In the genomic region with DNA sequence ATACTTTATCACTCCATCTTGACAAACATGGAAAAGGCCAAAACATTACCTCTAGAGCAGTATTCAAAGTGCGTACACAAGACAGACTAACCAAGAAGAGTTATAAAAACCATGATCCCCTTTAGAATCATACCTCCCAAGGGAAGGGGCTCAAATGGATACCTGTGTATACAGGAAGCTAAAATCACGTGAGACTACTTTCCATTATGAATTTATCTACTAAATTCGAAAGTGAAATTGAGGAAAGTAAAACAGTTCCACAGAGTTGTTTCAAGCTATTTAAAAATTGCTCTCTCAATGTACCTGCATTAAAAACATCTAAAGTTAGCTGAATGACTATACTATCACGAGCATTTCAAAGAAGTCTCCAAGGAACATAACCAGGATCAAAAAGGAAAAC, we compare ENCODE assay signal across 17 cellular contexts. TPM values are rescaled to one million over a fixed set of nuclear protein-coding genes. Genes with fewer than 3 reads are reported as not detected.
DNase-seq lines count a peak whose midpoint lies in the region; ATAC-seq and TF ChIP-seq lines count a peak whose summit lies in the region.
"Had no signal": no experiment of that assay in that cellular context is flagged by ENCODE, and none has a peak within 500 bp of the region (broad histone marks: within the 10 kb centered on the region; RNA-seq: fewer than 3 reads in every experiment).

No MANE protein-coding gene starts in this region.

- peak overlapping the region in 3 of 4 donors; percentile 8 to 26 (median 23) for H3K27ac ChIP-seq in gastrocnemius medialis
- H3K27ac ChIP-seq in SK-N-SH (ENCODE audit: low read depth in 2 of 2, low read length in 1 of 2) = no peak overlapping the region
- H3K27ac ChIP-seq: lower lobe of right lung, vagina had no signal

- H3K9me2 ChIP-seq in SK-N-SH = no peaks in the 10 kb centered on the region

- H3K9me3 ChIP-seq in gastrocnemius medialis = no peaks in the 10 kb centered on the region
- no peaks in the 10 kb centered on the region for H3K9me3 ChIP-seq in SK-N-SH
- H3K9me3 ChIP-seq: lower lobe of right lung, vagina had no signal

- H3K36me3 ChIP-seq in gastrocnemius medialis (peaks cover 0 to 32% of the 10 kb centered on the region in 2 donors), SK-N-SH (replicated peaks in 1 of 2; ENCODE audit: control insufficient read depth in 1 of 2, insufficient read depth in 2 of 2, low read length in 1 of 2) (peaks cover 27 to 47% of the 10 kb centered on the region in 2 experiments)

- H3F3A ChIP-seq in SK-N-SH (replicated peaks; ENCODE audit: insufficient read depth) = peaks cover 12% of the 10 kb centered on the region

- H3K4me2 ChIP-seq in SK-N-SH = no peak overlapping the region
- H3K4me2 ChIP-seq: smooth muscle cell had no signal

- no peak for TF ChIP-seq EP300 in SK-N-SH (IDR thresholded peaks at IDR 0.05; ENCODE audit: borderline replicate concordance in 1 of 2, low read depth in 1 of 2, low read length in 1 of 2)

- H3K27me3 Mint-ChIP-seq in activated CD8-positive, alpha-beta memory T cell treated with anti-CD3 and anti-CD28 coated beads, Interleukin-2, amount 10 ng/mL, durations not matched to agents 7 days and 5 days = no peaks in the 10 kb centered on the region
- H3K27me3 Mint-ChIP-seq in activated CD4-positive, alpha-beta memory T cell treated with anti-CD3 and anti-CD28 coated beads for 36 hours = no peaks in the 10 kb centered on the region

- H3K27ac Mint-ChIP-seq in activated CD8-positive, alpha-beta memory T cell treated with anti-CD3 and anti-CD28 coated beads, Interleukin-2, amount 10 ng/mL, durations not matched to agents 7 days and 5 days = peak overlapping the region; percentile 70
- peak overlapping the region; percentile 57 for H3K27ac Mint-ChIP-seq in activated CD4-positive, alpha-beta memory T cell treated with anti-CD3 and anti-CD28 coated beads for 36 hours

- TF ChIP-seq RAD21 in SK-N-SH (IDR thresholded peaks at IDR 0.05; ENCODE audit: low read length) = no peak

- H3K4me1 Mint-ChIP-seq in activated CD8-positive, alpha-beta memory T cell treated with anti-CD3 and anti-CD28 coated beads, Interleukin-2, amount 10 ng/mL, durations not matched to agents 7 days and 5 days = peaks cover 26% of the 10 kb centered on the region
- H3K4me1 Mint-ChIP-seq in activated CD4-positive, alpha-beta memory T cell treated with anti-CD3 and anti-CD28 coated beads for 36 hours (ENCODE audit: low read depth) = peaks cover 34% of the 10 kb centered on the region

- no peak overlapping the region for H2AFZ ChIP-seq in SK-N-SH (ENCODE audit: low read depth)

- H3K9me3 Mint-ChIP-seq in activated CD8-positive, alpha-beta memory T cell treated with anti-CD3 and anti-CD28 coated beads, Interleukin-2, amount 10 ng/mL, durations not matched to agents 7 days and 5 days (ENCODE audit: low read depth) = no peaks in the 10 kb centered on the region
- H3K9me3 Mint-ChIP-seq in activated CD4-positive, alpha-beta memory T cell treated with anti-CD3 and anti-CD28 coated beads for 36 hours = no peaks in the 10 kb centered on the region

- peaks cover 73% of the 10 kb centered on the region for H3K79me2 ChIP-seq in SK-N-SH (ENCODE audit: insufficient read depth)

- peak; percentile 47 for ATAC-seq in activated CD8-positive, alpha-beta memory T cell treated with anti-CD3 and anti-CD28 coated beads, Interleukin-2, amount 10 ng/mL, durations not matched to agents 7 days and 5 days
- ATAC-seq in GM21447 (IDR thresholded peaks at IDR 0.05; ENCODE audit: unreplicated experiment) (peak; percentile 58), gastrocnemius medialis (no peak)
- ATAC-seq: esophagus mucosa, lower lobe of right lung had no signal

- no peak for TF ChIP-seq POLR2A in gastrocnemius medialis (IDR thresholded peaks at IDR 0.05)

- peaks cover 50% of the 10 kb centered on the region; the same call in 1 of the 2 replicates for H4K20me1 ChIP-seq in SK-N-SH (ENCODE audit: insufficient read depth)

- no peak overlapping the region for H3K9ac ChIP-seq in SK-N-SH

- H3K4me3 ChIP-seq in gastrocnemius medialis = no peak overlapping the region
- no peak overlapping the region for H3K4me3 ChIP-seq in SK-N-SH (ENCODE audit: low read depth in 2 of 2, low read length in 1 of 2)
- H3K4me3 ChIP-seq: lower lobe of right lung, smooth muscle cell, vagina had no signal

- peaks cover 7 to 9% of the 10 kb centered on the region in 2 donors for H3K4me1 ChIP-seq in gastrocnemius medialis
- no peaks in the 10 kb centered on the region; a peak in 1 of 4 replicates for H3K4me1 ChIP-seq in SK-N-SH (ENCODE audit: control insufficient read depth in 1 of 2, insufficient read depth in 2 of 2, low read depth in 1 of 2, low read length in 1 of 2)
- H3K4me1 ChIP-seq: vagina had no signal

- no peak for DNase-seq in activated CD8-positive, alpha-beta memory T cell treated with anti-CD3 and anti-CD28 coated beads, Interleukin-2, amount 10 ng/mL, durations not matched to agents 7 days and 5 days
- no peak for DNase-seq in activated CD8-positive, alpha-beta memory T cell treated with anti-CD3 and anti-CD28 coated beads, Interleukin-2, amount 50 U/mL, for 4 hours
- DNase-seq in activated CD4-positive, alpha-beta memory T cell treated with anti-CD3 and anti-CD28 coated beads for 36 hours = no peak
- no peak for DNase-seq in gastrocnemius medialis
- DNase-seq in SK-N-SH = no peak
- DNase-seq in stimulated activated CD4-positive, alpha-beta T cell treated with anti-CD3 and anti-CD28 coated beads, Interleukin-2, amount 100 ng/mL, for 24 hours = no peak
- DNase-seq in DMS114 treated with DMSO at 0.1 percent for 48 hours (lab: John Stamatoyannopoulos, UW; ENCODE audit: unreplicated experiment) = no peak
- DNase-seq: activated CD8-positive, alpha-beta memory T cell treated with anti-CD3 and anti-CD28 coated beads for 24 hours; activated gamma-delta T cell treated with Interleukin-2 at 50 U/mL for 16 hours; lower lobe of right lung; NCI-H2081 treated with DMSO at 0.1 percent for 48 hours; NCI-H69; stimulated activated naive CD4-positive, alpha-beta T cell had no signal

- H3K36me3 Mint-ChIP-seq in activated CD8-positive, alpha-beta memory T cell treated with anti-CD3 and anti-CD28 coated beads, Interleukin-2, amount 10 ng/mL, durations not matched to agents 7 days and 5 days = peaks cover 32% of the 10 kb centered on the region
- peaks cover 25% of the 10 kb centered on the region for H3K36me3 Mint-ChIP-seq in activated CD4-positive, alpha-beta memory T cell treated with anti-CD3 and anti-CD28 coated beads for 36 hours

- no peak overlapping the region for H3K4me3 Mint-ChIP-seq in activated CD8-positive, alpha-beta memory T cell treated with anti-CD3 and anti-CD28 coated beads, Interleukin-2, amount 10 ng/mL, durations not matched to agents 7 days and 5 days
- H3K4me3 Mint-ChIP-seq in activated CD4-positive, alpha-beta memory T cell treated with anti-CD3 and anti-CD28 coated beads for 36 hours = no peak overlapping the region

- 95% methylated on average over 4 of the region's 4 CpGs for WGBS in SK-N-SH (ENCODE audit: low lambda C conversion rate)

- H3K27me3 ChIP-seq in gastrocnemius medialis (no peaks in the 10 kb centered on the region), SK-N-SH (ENCODE audit: insufficient read depth) (no peaks in the 10 kb centered on the region)
- H3K27me3 ChIP-seq: vagina had no signal

- POLR2A ChIA-PET in activated CD4-positive, alpha-beta memory T cell treated with anti-CD3 and anti-CD28 coated beads for 36 hours (lab: Charles Lee) = no interaction called here
- POLR2A ChIA-PET in SK-N-SH (lab: Yijun Ruan, JAX) = no interaction called here

- no peak for TF ChIP-seq CTCF in gastrocnemius medialis (IDR thresholded peaks at IDR 0.05 in 4 of 5, conservative IDR thresholded peaks at IDR 0.05 in 1 of 5)
- no peak for TF ChIP-seq CTCF in SK-N-SH (IDR thresholded peaks at IDR 0.05)

- in situ Hi-C loops in gastrocnemius medialis (cut with MboI; ENCODE audit: low sequenced_read_pairs in 4 of 4) = no loop called here

- intact Hi-C loops in activated CD4-positive, alpha-beta memory T cell treated with anti-CD3 and anti-CD28 coated beads for 36 hours (cut with micrococcal nuclease) = loop anchor here (2.0 kb wide), 1 partner anchor 33 kb away; the partner anchor contains the start of gene AP1G1
- intact Hi-C loops in gastrocnemius medialis (cut with DNase I; ENCODE audit: low total_unique reads) = no loop called here

- CTCF ChIA-PET in activated CD8-positive, alpha-beta memory T cell treated with anti-CD3 and anti-CD28 coated beads, Interleukin-2, amount 10 ng/mL, durations not matched to agents 7 days and 5 days (lab: Charles Lee) = interaction anchor here (1.0 kb wide), 1 partner anchor 186 kb away, joined by 3 read pairs; no protein-coding TSS in a partner anchor
- CTCF ChIA-PET in activated CD4-positive, alpha-beta memory T cell treated with anti-CD3 and anti-CD28 coated beads for 36 hours (lab: Charles Lee) = interaction anchor here (1.4 to 1.5 kb wide), 2 partner anchors 10 to 107 kb away, joined by 3 to 6 read pairs; no protein-coding TSS in a partner anchor
- CTCF ChIA-PET in SK-N-SH (lab: Yijun Ruan, JAX) = interaction anchor here (1.0 kb wide), 1 partner anchor 349 kb away, joined by 3 read pairs; no protein-coding TSS in a partner anchor

TF ChIP-seq in SK-N-SH, 30 proteins besides CTCF, POLR2A, EP300 and RAD21 (continues in another document):
- TF ChIP-seq FOXJ3 (CRISPR knock-in tag; IDR thresholded peaks at IDR 0.05) (no peak), ELF1 (IDR thresholded peaks at IDR 0.05) (no peak), TCF12 (IDR thresholded peaks at IDR 0.05) (no peak), GATA2 (CRISPR knock-in tag; IDR thresholded peaks at IDR 0.05) (no peak), YY1 (IDR thresholded peaks at IDR 0.05; ENCODE audit: low read depth) (no peak), POLR2AphosphoS5 (IDR thresholded peaks at IDR 0.05; ENCODE audit: low read depth, low read length) (no peak)

RNA-seq across cellular contexts. Expression of gene AP1G1, which starts 32.7 kb away (rescaled TPM):
- 10 to 100 TPM; 87.2 to 88.6 TPM for total RNA-seq in activated CD8-positive, alpha-beta memory T cell treated with anti-CD3 and anti-CD28 coated beads, Interleukin-2, amount 10 ng/mL, durations not matched to agents 7 days and 5 days
- total RNA-seq in activated CD4-positive, alpha-beta memory T cell treated with anti-CD3 and anti-CD28 coated beads for 36 hours = 10 to 100 TPM; 65.9 to 66.9 TPM
- total RNA-seq in gastrocnemius medialis = 10 to 100 TPM; 60.7 to 80.6 (median 66.3) TPM
- polyA plus RNA-seq in SK-N-SH (2012; rRNA removed) = 23.8 and 33.8 TPM in 2 replicates
- polyA plus RNA-seq in SK-N-SH (2012; cell fraction: cytosol; rRNA removed) = 18.1 and 19.1 TPM in 2 replicates
- 34.5 and 56.0 TPM in 2 replicates for polyA plus RNA-seq in SK-N-SH (2012; cell fraction: nucleus; rRNA removed)

RNA-seq across cellular contexts. Expression of gene PHLPP2, which starts 51.4 kb away (rescaled TPM):
- total RNA-seq in activated CD8-positive, alpha-beta memory T cell treated with anti-CD3 and anti-CD28 coated beads, Interleukin-2, amount 10 ng/mL, durations not matched to agents 7 days and 5 days = 1 to 10 TPM; 7.9 to 8.7 TPM
- total RNA-seq in activated CD4-positive, alpha-beta memory T cell treated with anti-CD3 and anti-CD28 coated beads for 36 hours = 10 to 100 TPM; 10.2 to 11.2 TPM
- total RNA-seq in gastrocnemius medialis = 1 to 10 TPM; 4.5 to 9.1 (median 5.0) TPM
- 5.5 and 7.2 TPM in 2 replicates for polyA plus RNA-seq in SK-N-SH (2012; rRNA removed)
- 5.1 and 5.6 TPM in 2 replicates for polyA plus RNA-seq in SK-N-SH (2012; cell fraction: cytosol; rRNA removed)
- 10.5 and 15.7 TPM in 2 replicates for polyA plus RNA-seq in SK-N-SH (2012; cell fraction: nucleus; rRNA removed)

Comparison
In these comparisons a context has a peak if more than half of its experiments do, and no peak if none do; other contexts are left out.
1. ATAC-seq: peak in activated CD8-positive, alpha-beta memory T cell treated with anti-CD3 and anti-CD28 coated beads, Interleukin-2, amount 10 ng/mL, durations not matched to agents 7 days and 5 days (single experiment) and GM21447 (single experiment); none in gastrocnemius medialis (0 of 2).
2. H3K27ac ChIP-seq: peak in gastrocnemius medialis (3 of 4); none in SK-N-SH (0 of 2).